Comparison of ENCODE assay signal across 8 cellular contexts in the genomic region with DNA sequence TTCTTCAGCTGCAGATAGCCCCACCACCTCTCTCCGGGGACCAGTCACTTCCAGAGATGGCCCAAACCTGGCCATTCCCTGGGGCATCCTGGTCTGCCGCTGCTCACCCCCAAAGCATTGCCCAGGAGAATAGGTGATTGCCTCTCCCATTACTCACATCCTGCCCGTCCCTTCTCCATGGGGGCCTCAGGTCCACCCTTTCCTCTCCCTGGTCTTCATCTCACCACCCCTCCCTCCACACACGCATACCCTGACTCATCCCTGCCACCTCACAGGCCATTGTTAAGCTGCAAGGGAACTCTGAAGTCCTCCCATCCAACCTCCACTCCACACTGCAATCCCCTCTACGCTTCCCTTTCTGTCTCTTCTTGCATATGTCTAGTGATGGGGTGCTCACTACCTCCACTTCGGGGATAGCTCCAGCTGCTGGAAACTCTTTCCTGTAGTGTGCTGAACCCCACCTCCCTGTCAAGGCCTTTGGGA.
DNase-seq lines count a peak whose midpoint lies in the region; ATAC-seq and FAIRE-seq lines count a peak whose summit lies in the region.

A gene with protein sequence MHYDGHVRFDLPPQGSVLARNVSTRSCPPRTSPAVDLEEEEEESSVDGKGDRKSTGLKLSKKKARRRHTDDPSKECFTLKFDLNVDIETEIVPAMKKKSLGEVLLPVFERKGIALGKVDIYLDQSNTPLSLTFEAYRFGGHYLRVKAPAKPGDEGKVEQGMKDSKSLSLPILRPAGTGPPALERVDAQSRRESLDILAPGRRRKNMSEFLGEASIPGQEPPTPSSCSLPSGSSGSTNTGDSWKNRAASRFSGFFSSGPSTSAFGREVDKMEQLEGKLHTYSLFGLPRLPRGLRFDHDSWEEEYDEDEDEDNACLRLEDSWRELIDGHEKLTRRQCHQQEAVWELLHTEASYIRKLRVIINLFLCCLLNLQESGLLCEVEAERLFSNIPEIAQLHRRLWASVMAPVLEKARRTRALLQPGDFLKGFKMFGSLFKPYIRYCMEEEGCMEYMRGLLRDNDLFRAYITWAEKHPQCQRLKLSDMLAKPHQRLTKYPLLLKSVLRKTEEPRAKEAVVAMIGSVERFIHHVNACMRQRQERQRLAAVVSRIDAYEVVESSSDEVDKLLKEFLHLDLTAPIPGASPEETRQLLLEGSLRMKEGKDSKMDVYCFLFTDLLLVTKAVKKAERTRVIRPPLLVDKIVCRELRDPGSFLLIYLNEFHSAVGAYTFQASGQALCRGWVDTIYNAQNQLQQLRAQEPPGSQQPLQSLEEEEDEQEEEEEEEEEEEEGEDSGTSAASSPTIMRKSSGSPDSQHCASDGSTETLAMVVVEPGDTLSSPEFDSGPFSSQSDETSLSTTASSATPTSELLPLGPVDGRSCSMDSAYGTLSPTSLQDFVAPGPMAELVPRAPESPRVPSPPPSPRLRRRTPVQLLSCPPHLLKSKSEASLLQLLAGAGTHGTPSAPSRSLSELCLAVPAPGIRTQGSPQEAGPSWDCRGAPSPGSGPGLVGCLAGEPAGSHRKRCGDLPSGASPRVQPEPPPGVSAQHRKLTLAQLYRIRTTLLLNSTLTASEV (minus strand): TSS at position 188 of the 483 bp plus-strand sequence. CDS start 14,096 bp downstream, outside the sequence.

- peak; percentile 83 for FAIRE-seq in HTR-8/SVneo (lab: Jason Lieb, UNC)

- DNase-seq in ACHN = peak; percentile 77
- peak; percentile 56 for DNase-seq in HTR-8/SVneo (ENCODE audit: insufficient read length, low spot score)
- peak; percentile 75 for DNase-seq in astrocyte of the hippocampus (ENCODE audit: low read depth, low spot score)
- DNase-seq in iPS-NIHi7 (ENCODE audit: extremely low spot score) = peak; percentile 48
- DNase-seq in activated effector memory CD4-positive, alpha-beta T cell treated with Interleukin-2 at 50 U/mL for 16 hours = no peak
- DNase-seq in NK-92 (lab: John Stamatoyannopoulos, UW; ENCODE audit: unreplicated experiment) = no peak

- in situ Hi-C loops in ACHN (cut with HindIII; ENCODE audit: low pct_ligation_motif_present, low pct_unique_long_range_greater_than_20kb, low sequenced_read_pairs) = no loop called here

- H3K4me1 Mint-ChIP-seq in stimulated activated memory B cell treated with anti-CD40 and anti-IgM and Interleukin-4, amounts not matched to agents 10 μg/mL and 1 μg/mL and 100 μg/mL, for 72 hours = peaks cover 21% of the 10 kb centered on the region

- no peak for ATAC-seq in stimulated activated memory B cell treated with anti-CD40 and anti-IgM and Interleukin-4, amounts not matched to agents 10 μg/mL and 1 μg/mL and 100 μg/mL, for 72 hours
- no peak for ATAC-seq in HG03469 (IDR thresholded peaks at IDR 0.05; ENCODE audit: unreplicated experiment)

- H3K9me3 Mint-ChIP-seq in stimulated activated memory B cell treated with anti-CD40 and anti-IgM and Interleukin-4, amounts not matched to agents 10 μg/mL and 1 μg/mL and 100 μg/mL, for 72 hours = no peaks in the 10 kb centered on the region

- H3K27ac Mint-ChIP-seq in stimulated activated memory B cell treated with anti-CD40 and anti-IgM and Interleukin-4, amounts not matched to agents 10 μg/mL and 1 μg/mL and 100 μg/mL, for 72 hours = peak within 1 kb of the TSS; percentile 0

- H3K27me3 Mint-ChIP-seq in stimulated activated memory B cell treated with anti-CD40 and anti-IgM and Interleukin-4, amounts not matched to agents 10 μg/mL and 1 μg/mL and 100 μg/mL, for 72 hours = peaks cover 22% of the 10 kb centered on the region

- no peaks in the 10 kb centered on the region for H3K36me3 Mint-ChIP-seq in stimulated activated memory B cell treated with anti-CD40 and anti-IgM and Interleukin-4, amounts not matched to agents 10 μg/mL and 1 μg/mL and 100 μg/mL, for 72 hours

- peak within 1 kb of the TSS; percentile 78 for H3K4me3 Mint-ChIP-seq in stimulated activated memory B cell treated with anti-CD40 and anti-IgM and Interleukin-4, amounts not matched to agents 10 μg/mL and 1 μg/mL and 100 μg/mL, for 72 hours

Comparison
In these comparisons a context has a peak if more than half of its experiments do, and no peak if none do; other contexts are left out.
1. DNase-seq: peak in ACHN (single experiment), HTR-8/SVneo (single experiment), astrocyte of the hippocampus (single experiment) and iPS-NIHi7 (single experiment); none in activated effector memory CD4-positive, alpha-beta T cell treated with Interleukin-2 at 50 U/mL for 16 hours (single experiment) and NK-92 (single experiment).